In genomic region chr16:588889-589657, GRCh38 we compare ENCODE assay signal across 8 cellular contexts. TPM values are rescaled to one million over a fixed set of nuclear protein-coding genes. Genes with fewer than 3 reads are reported as not detected.
DNase-seq lines count a peak whose midpoint lies in the region; ATAC-seq and TF ChIP-seq lines count a peak whose summit lies in the region.

No MANE protein-coding gene starts in this region.

- TF ChIP-seq POLR2A in esophagus muscularis mucosa (IDR thresholded peaks at IDR 0.05; ENCODE audit: low read depth) = peak; percentile 80

- H3K27ac ChIP-seq in esophagus muscularis mucosa (replicated peaks in 1 of 4) = peak overlapping the region; percentile 93 to 98 (median 96)

- peaks cover 0 to 18% (median 6%) of the 10 kb centered on the region in 4 donors for H3K36me3 ChIP-seq in esophagus muscularis mucosa

- DNase-seq in DMS79 (lab: John Stamatoyannopoulos, UW) = peak; percentile 86
- DNase-seq in KG1 (lab: John Stamatoyannopoulos, UW) = peak; percentile 97
- DNase-seq in activated T-cell treated with anti-CD3 and anti-CD28 coated beads, Interleukin-2, amount 50 U/mL, for 48 hours = peak; percentile 99 to 100
- DNase-seq in esophagus muscularis mucosa (ENCODE audit: extremely low spot score) = peak; percentile 100
- DNase-seq in myocyte (ENCODE audit: low read depth) = peak; percentile 95
- peak; percentile 99 for DNase-seq in stimulated activated CD8-positive, alpha-beta memory T cell treated with anti-CD3 and anti-CD28 coated beads, Interleukin-7, amount 100 ng/mL, for 24 hours (ENCODE audit: low read depth)

- peaks cover 0 to 9% (median 0%) of the 10 kb centered on the region in 4 donors for H3K27me3 ChIP-seq in esophagus muscularis mucosa

- peak; percentile 76 for ATAC-seq in GM21723 (IDR thresholded peaks at IDR 0.05; ENCODE audit: unreplicated experiment)

- no peak for TF ChIP-seq CTCF in esophagus muscularis mucosa (IDR thresholded peaks at IDR 0.05)

- H3K4me1 ChIP-seq in esophagus muscularis mucosa = peaks cover 36 to 66% (median 58%) of the 10 kb centered on the region in 4 donors

- TF ChIP-seq EP300 in esophagus muscularis mucosa (IDR thresholded peaks at IDR 0.05) = no peak

- H3K4me3 ChIP-seq in esophagus muscularis mucosa = peak overlapping the region; percentile 83 to 94 (median 88)

- WGBS in esophagus muscularis mucosa = 2% methylated on average over 15 of the region's 107 CpGs

- no peaks in the 10 kb centered on the region for H3K9me3 ChIP-seq in esophagus muscularis mucosa

- intact Hi-C loops in esophagus muscularis mucosa (cut with DNase I) = loop anchor here (5.0 kb wide), 1 partner anchor 48 kb away; the partner anchor contains the start of gene METTL26

TF ChIP-seq in PFSK-1, 5 proteins besides CTCF, POLR2A, EP300 and RAD21:
- TF ChIP-seq FOXP2 (optimal IDR thresholded peaks at IDR 0.05; ENCODE audit: borderline replicate concordance, extremely low read depth, extremely low read length, insufficient read depth) (no peak), SIN3A (IDR thresholded peaks at IDR 0.05; ENCODE audit: borderline replicate concordance, insufficient read depth, low read length) (no peak), TAF1 (IDR thresholded peaks at IDR 0.05; ENCODE audit: borderline replicate concordance, insufficient read depth, low read length) (peak; percentile 91; the same call in 1 of the 2 replicates), POLR2AphosphoS5 (IDR thresholded peaks at IDR 0.05; ENCODE audit: low read depth, low read length) (peak; percentile 59; the same call in 1 of the 2 replicates)
- TF ChIP-seq, protein P1, sequence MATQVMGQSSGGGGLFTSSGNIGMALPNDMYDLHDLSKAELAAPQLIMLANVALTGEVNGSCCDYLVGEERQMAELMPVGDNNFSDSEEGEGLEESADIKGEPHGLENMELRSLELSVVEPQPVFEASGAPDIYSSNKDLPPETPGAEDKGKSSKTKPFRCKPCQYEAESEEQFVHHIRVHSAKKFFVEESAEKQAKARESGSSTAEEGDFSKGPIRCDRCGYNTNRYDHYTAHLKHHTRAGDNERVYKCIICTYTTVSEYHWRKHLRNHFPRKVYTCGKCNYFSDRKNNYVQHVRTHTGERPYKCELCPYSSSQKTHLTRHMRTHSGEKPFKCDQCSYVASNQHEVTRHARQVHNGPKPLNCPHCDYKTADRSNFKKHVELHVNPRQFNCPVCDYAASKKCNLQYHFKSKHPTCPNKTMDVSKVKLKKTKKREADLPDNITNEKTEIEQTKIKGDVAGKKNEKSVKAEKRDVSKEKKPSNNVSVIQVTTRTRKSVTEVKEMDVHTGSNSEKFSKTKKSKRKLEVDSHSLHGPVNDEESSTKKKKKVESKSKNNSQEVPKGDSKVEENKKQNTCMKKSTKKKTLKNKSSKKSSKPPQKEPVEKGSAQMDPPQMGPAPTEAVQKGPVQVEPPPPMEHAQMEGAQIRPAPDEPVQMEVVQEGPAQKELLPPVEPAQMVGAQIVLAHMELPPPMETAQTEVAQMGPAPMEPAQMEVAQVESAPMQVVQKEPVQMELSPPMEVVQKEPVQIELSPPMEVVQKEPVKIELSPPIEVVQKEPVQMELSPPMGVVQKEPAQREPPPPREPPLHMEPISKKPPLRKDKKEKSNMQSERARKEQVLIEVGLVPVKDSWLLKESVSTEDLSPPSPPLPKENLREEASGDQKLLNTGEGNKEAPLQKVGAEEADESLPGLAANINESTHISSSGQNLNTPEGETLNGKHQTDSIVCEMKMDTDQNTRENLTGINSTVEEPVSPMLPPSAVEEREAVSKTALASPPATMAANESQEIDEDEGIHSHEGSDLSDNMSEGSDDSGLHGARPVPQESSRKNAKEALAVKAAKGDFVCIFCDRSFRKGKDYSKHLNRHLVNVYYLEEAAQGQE (IDR thresholded peaks at IDR 0.05; ENCODE audit: insufficient read depth in 1 of 2, low read depth in 2 of 2, low read length in 2 of 2) = no peak

RNA-seq across cellular contexts. Expression of gene RAB40C, which starts 0.8 kb away (rescaled TPM):
- 22.9 TPM for polyA plus RNA-seq in PFSK-1 (2012; ENCODE audit: insufficient read length, low read depth)
- total RNA-seq in esophagus muscularis mucosa = 10 to 100 TPM; 20.8 to 25.3 (median 23.0) TPM
- 17.2 and 19.1 TPM in 2 replicates for total RNA-seq in myocyte
- 13.9 TPM for polyA plus RNA-seq in myocyte (2012)

RNA-seq across cellular contexts. Expression of gene PIGQ, which starts 19.3 kb away (rescaled TPM):
- polyA plus RNA-seq in PFSK-1 (2012; ENCODE audit: insufficient read length, low read depth) = 30.7 TPM
- total RNA-seq in esophagus muscularis mucosa (10 to 100 TPM; 36.1 to 46.4 (median 40.7) TPM), myocyte (45.4 and 59.9 TPM in 2 replicates)
- 43.1 TPM for polyA plus RNA-seq in myocyte (2012)

RNA-seq across cellular contexts. Expression of gene NHLRC4, which starts 22.3 kb away (rescaled TPM):
- polyA plus RNA-seq in PFSK-1 (2012; ENCODE audit: insufficient read length, low read depth) = 0.51 TPM
- 1 to 10 TPM; 1.2 to 2.6 (median 1.9) TPM for total RNA-seq in esophagus muscularis mucosa
- total RNA-seq in myocyte = 0.05 and 1.2 TPM in 2 replicates
- polyA plus RNA-seq in myocyte (2012) = not detected

RNA-seq across cellular contexts. Expression of gene PRR35, which starts 28.9 kb away (rescaled TPM):
- not detected for polyA plus RNA-seq in PFSK-1 (2012; ENCODE audit: insufficient read length, low read depth)
- not detected for total RNA-seq in esophagus muscularis mucosa
- total RNA-seq in myocyte = 2.9 and 12.5 TPM in 2 replicates
- polyA plus RNA-seq in myocyte (2012) = 0.47 TPM

RNA-seq across cellular contexts. Expression of gene WFIKKN1, which starts 41.7 kb away (rescaled TPM):
- 0.39 TPM for polyA plus RNA-seq in PFSK-1 (2012; ENCODE audit: insufficient read length, low read depth)
- total RNA-seq in esophagus muscularis mucosa (under 1 TPM; 0.33 to 0.80 (median 0.43) TPM), myocyte (0.70 and 0.83 TPM in 2 replicates)
- 0.37 TPM for polyA plus RNA-seq in myocyte (2012)

Comparison
In these comparisons a context has a peak if more than half of its experiments do, and no peak if none do; other contexts are left out.
1. Peak in every context shown above with its lines: DNase-seq, ATAC-seq, H3K4me3 ChIP-seq and H3K27ac ChIP-seq.